Comparison of ENCODE assay signal across 35 cellular contexts in genomic region chr4:70938087-70938486, GRCh38.
"Had no signal": no experiment of that assay in that cellular context is flagged by ENCODE, and none has a peak within 500 bp of the region (broad histone marks: within the 10 kb centered on the region; RNA-seq: fewer than 3 reads in every experiment).

No MANE protein-coding gene starts in this region.

- H3K9me3 Mint-ChIP-seq: activated naive CD8-positive, alpha-beta T cell treated with anti-CD3 and anti-CD28 coated beads, Interleukin-2, amount 50 U/mL, for 24 hours had no signal

- H3K27me3 ChIP-seq: brain microvascular endothelial cell had no signal

- H3K36me3 ChIP-seq: brain microvascular endothelial cell had no signal

- DNase-seq: activated CD4-positive, alpha-beta memory T cell treated with anti-CD3 and anti-CD28 coated beads, Interleukin-2, amount 10 ng/mL, durations not matched to agents 7 days and 5 days; activated CD4-positive, alpha-beta T cell treated with anti-CD3 and anti-CD28 coated beads for 1 hour; activated CD4-positive, alpha-beta T cell treated with anti-CD3 and anti-CD28 coated beads for 48 hours; activated CD4-positive, CD25-positive, alpha-beta regulatory T cell; activated CD8-positive, alpha-beta memory T cell treated with anti-CD3 and anti-CD28 coated beads for 24 hours; activated CD8-positive, alpha-beta memory T cell treated with anti-CD3 and anti-CD28 coated beads, Interleukin-2, amount 10 ng/mL, durations not matched to agents 7 days and 5 days; activated CD8-positive, alpha-beta memory T cell treated with anti-CD3 and anti-CD28 coated beads, Interleukin-2, amount 50 U/mL, for 48 hours; activated effector memory CD4-positive, alpha-beta T cell treated with Interleukin-2 at 50 U/mL for 16 hours; activated naive CD4-positive, alpha-beta T cell treated with anti-CD3 and anti-CD28 coated beads, Interleukin-2, amount 10 ng/mL, durations not matched to agents 7 days and 5 days; activated naive CD8-positive, alpha-beta T cell treated with anti-CD3 and anti-CD28 coated beads, Interleukin-2, amount 50 U/mL, for 24 hours; activated T-cell treated with anti-CD3 and anti-CD28 coated beads, Interleukin-2, amount 50 U/mL, for 48 hours; amniotic stem cell; aorta; brain microvascular endothelial cell; central memory CD4-positive, alpha-beta T cell; Kasumi-1; KG1; MM.1S; MV-4-11; NCI-H1092; NCI-H1436 treated with DMSO at 0.1 percent for 48 hours; NCI-H1694 treated with DMSO at 0.1 percent for 48 hours; NCI-H2029; NCI-H2171 treated with DMSO at 0.1 percent for 48 hours; NCI-H226; NCI-H446 treated with DMSO at 0.1 percent for 48 hours; NCI-H69; NK-92 treated with Interleukin-12 subunit alpha and Interleukin-12 subunit beta, amount 100 ng/mL, for 24 hours; PC-9; SIG-M5; T1000 had no signal

- H2AFZ ChIP-seq: PC-9 had no signal

- H3K4me3 ChIP-seq: PC-9 had no signal

- ATAC-seq: activated CD8-positive, alpha-beta memory T cell treated with anti-CD3 and anti-CD28 coated beads, Interleukin-2, amount 10 ng/mL, durations not matched to agents 7 days and 5 days; activated naive CD8-positive, alpha-beta T cell treated with anti-CD3 and anti-CD28 coated beads, Interleukin-2, amount 50 U/mL, for 24 hours; Right ventricle myocardium inferior had no signal

- H3K27me3 Mint-ChIP-seq: activated CD4-positive, alpha-beta memory T cell treated with anti-CD3 and anti-CD28 coated beads, Interleukin-2, amount 10 ng/mL, durations not matched to agents 7 days and 5 days; activated CD8-positive, alpha-beta memory T cell treated with anti-CD3 and anti-CD28 coated beads, Interleukin-2, amount 10 ng/mL, durations not matched to agents 7 days and 5 days; activated naive CD4-positive, alpha-beta T cell treated with anti-CD3 and anti-CD28 coated beads, Interleukin-2, amount 10 ng/mL, durations not matched to agents 7 days and 5 days; activated naive CD8-positive, alpha-beta T cell; activated naive CD8-positive, alpha-beta T cell treated with anti-CD3 and anti-CD28 coated beads, Interleukin-2, amount 50 U/mL, for 24 hours had no signal

- H3K4me2 ChIP-seq: PC-9 had no signal

- H3K4me3 Mint-ChIP-seq: activated CD4-positive, alpha-beta memory T cell treated with anti-CD3 and anti-CD28 coated beads, Interleukin-2, amount 10 ng/mL, durations not matched to agents 7 days and 5 days; activated CD8-positive, alpha-beta memory T cell treated with anti-CD3 and anti-CD28 coated beads, Interleukin-2, amount 10 ng/mL, durations not matched to agents 7 days and 5 days; activated naive CD4-positive, alpha-beta T cell treated with anti-CD3 and anti-CD28 coated beads, Interleukin-2, amount 10 ng/mL, durations not matched to agents 7 days and 5 days; activated naive CD8-positive, alpha-beta T cell; activated naive CD8-positive, alpha-beta T cell treated with anti-CD3 and anti-CD28 coated beads, Interleukin-2, amount 50 U/mL, for 24 hours had no signal

- H3K27ac ChIP-seq: brain microvascular endothelial cell, PC-9, RWPE1, VCaP had no signal

- H3K27ac Mint-ChIP-seq: activated CD4-positive, alpha-beta memory T cell treated with anti-CD3 and anti-CD28 coated beads, Interleukin-2, amount 10 ng/mL, durations not matched to agents 7 days and 5 days; activated CD8-positive, alpha-beta memory T cell treated with anti-CD3 and anti-CD28 coated beads, Interleukin-2, amount 10 ng/mL, durations not matched to agents 7 days and 5 days; activated naive CD4-positive, alpha-beta T cell treated with anti-CD3 and anti-CD28 coated beads, Interleukin-2, amount 10 ng/mL, durations not matched to agents 7 days and 5 days; activated naive CD8-positive, alpha-beta T cell; activated naive CD8-positive, alpha-beta T cell treated with anti-CD3 and anti-CD28 coated beads, Interleukin-2, amount 50 U/mL, for 24 hours had no signal
